In the genomic region with DNA sequence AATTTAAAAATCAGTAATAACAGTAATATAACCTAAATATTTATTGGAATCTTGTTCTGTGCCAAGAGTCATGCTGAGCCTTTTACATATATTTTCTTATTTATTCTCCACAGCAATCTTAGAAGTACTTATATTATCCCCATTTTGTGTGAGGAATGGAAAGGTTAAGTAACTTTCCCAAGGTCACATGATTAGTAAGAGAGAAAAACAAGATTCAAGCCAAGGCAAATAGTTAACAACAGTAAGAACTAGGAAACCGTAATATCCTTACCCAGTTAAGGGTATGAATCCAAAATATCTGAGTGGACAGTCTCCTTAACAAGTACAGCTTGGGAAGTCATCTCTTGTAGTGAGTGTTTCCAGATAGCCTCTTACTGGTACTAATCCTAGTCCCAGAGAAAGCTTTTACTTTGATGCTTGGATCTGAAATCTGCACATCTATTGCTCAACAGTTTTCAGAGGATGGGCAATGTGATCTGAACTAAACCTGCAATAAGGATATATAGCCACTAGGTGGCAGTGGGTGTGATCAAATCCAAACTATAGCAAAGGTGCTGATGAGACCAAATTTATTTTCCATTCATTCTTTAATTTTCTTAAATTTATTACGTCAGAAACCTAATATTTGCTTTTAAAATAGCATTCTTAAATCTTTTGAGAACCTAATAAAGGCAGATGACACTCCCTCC, we compare ENCODE assay signal across 12 cellular contexts. TPM values are rescaled to one million over a fixed set of nuclear protein-coding genes. Genes with fewer than 3 reads are reported as not detected.
DNase-seq lines count a peak whose midpoint lies in the region; ATAC-seq and TF ChIP-seq lines count a peak whose summit lies in the region.
"Had no signal": no experiment of that assay in that cellular context is flagged by ENCODE, and none has a peak within 500 bp of the region (broad histone marks: within the 10 kb centered on the region; RNA-seq: fewer than 3 reads in every experiment).

No MANE protein-coding gene starts in this region.

- H3K4me2 ChIP-seq in GM23338 = no peak overlapping the region

- H3K79me2 ChIP-seq in GM23338 (replicated peaks; ENCODE audit: insufficient read depth) = no peaks in the 10 kb centered on the region

- ATAC-seq in GM23338 (no peak), HG02610 (IDR thresholded peaks at IDR 0.05; ENCODE audit: unreplicated experiment) (no peak), HG03196 (IDR thresholded peaks at IDR 0.05; ENCODE audit: unreplicated experiment) (no peak), left cardiac atrium (no peak)
- no peak for ATAC-seq in effector memory CD8-positive, alpha-beta T cell (replicated peaks)

- no peaks in the 10 kb centered on the region for H3K4me1 Mint-ChIP-seq in GM23338
- no peaks in the 10 kb centered on the region for H3K4me1 Mint-ChIP-seq in effector memory CD8-positive, alpha-beta T cell (ENCODE audit: low read depth in 2 of 2)

- no peak overlapping the region for H3K4me3 Mint-ChIP-seq in GM23338
- no peak overlapping the region for H3K4me3 Mint-ChIP-seq in effector memory CD8-positive, alpha-beta T cell

- H3K27me3 ChIP-seq in GM23338 (ENCODE audit: insufficient read depth) = no peaks in the 10 kb centered on the region

- H3K4me1 ChIP-seq in GM23338 (ENCODE audit: insufficient read depth) = no peaks in the 10 kb centered on the region
- H3K4me1 ChIP-seq: Caco-2, prostate gland had no signal

- no peaks in the 10 kb centered on the region for H3F3A ChIP-seq in GM23338 (replicated peaks; ENCODE audit: low read depth)

- peaks cover 46% of the 10 kb centered on the region for H3K36me3 Mint-ChIP-seq in GM23338 (ENCODE audit: low read depth)
- H3K36me3 Mint-ChIP-seq in effector memory CD8-positive, alpha-beta T cell (ENCODE audit: insufficient read depth) = no peaks in the 10 kb centered on the region

- DNase-seq in AG10803 (ENCODE audit: low read depth) = no peak
- DNase-seq in GM23338 (ENCODE audit: low spot score) = peak; percentile 20
- peak; percentile 57 for DNase-seq in SK-MEL-5 (ENCODE audit: low read depth, low spot score)
- DNase-seq in iPS-NIHi7 (ENCODE audit: extremely low spot score) = peak; percentile 43
- no peak for DNase-seq in effector memory CD8-positive, alpha-beta T cell
- DNase-seq in left cardiac atrium = no peak
- DNase-seq: activated CD4-positive, CD25-positive, alpha-beta regulatory T cell; Caco-2; central memory CD4-positive, alpha-beta T cell had no signal

- no peak overlapping the region for H3K27ac Mint-ChIP-seq in GM23338
- no peak overlapping the region for H3K27ac Mint-ChIP-seq in effector memory CD8-positive, alpha-beta T cell

- intact Hi-C loops in left cardiac atrium (cut with DNase I) = no loop called here

- H3K27ac ChIP-seq in GM23338 (ENCODE audit: low read depth) = no peak overlapping the region
- H3K27ac ChIP-seq: prostate gland had no signal

- H3K9me3 Mint-ChIP-seq in GM23338 = peaks cover 100% of the 10 kb centered on the region
- peaks cover 6 to 15% of the 10 kb centered on the region in 2 donors for H3K9me3 Mint-ChIP-seq in effector memory CD8-positive, alpha-beta T cell

- H2AFZ ChIP-seq in GM23338 = no peak overlapping the region

- TF ChIP-seq CTCF in AG10803 (conservative IDR thresholded peaks at IDR 0.05; ENCODE audit: low read length) (peak; percentile 23; the same call in 1 of the 2 replicates), GM23338 (conservative IDR thresholded peaks at IDR 0.05; ENCODE audit: low read depth in 2 of 2) (peak; percentile 19 to 61; a peak in 3 of 4 replicates)

- no peaks in the 10 kb centered on the region for H3K36me3 ChIP-seq in GM23338 (ENCODE audit: insufficient read depth)
- H3K36me3 ChIP-seq: prostate gland had no signal

- no peaks in the 10 kb centered on the region for H4K20me1 ChIP-seq in GM23338 (replicated peaks; ENCODE audit: insufficient read depth)

- H3K27me3 Mint-ChIP-seq in GM23338 (ENCODE audit: insufficient read depth, low read depth, poor library complexity) = peaks cover 12% of the 10 kb centered on the region
- H3K27me3 Mint-ChIP-seq in effector memory CD8-positive, alpha-beta T cell = no peaks in the 10 kb centered on the region

- H3K4me3 ChIP-seq in AG10803 (ENCODE audit: low read length) (no peak overlapping the region), GM23338 (no peak overlapping the region)
- H3K4me3 ChIP-seq: prostate gland had no signal

- in situ Hi-C loops in SK-MEL-5 (cut with HindIII; ENCODE audit: low pct_unique_long_range_greater_than_20kb, low sequenced_read_pairs) = no loop called here

- no peaks in the 10 kb centered on the region for H3K9me2 ChIP-seq in GM23338 (ENCODE audit: insufficient read depth)

TF ChIP-seq in GM23338, 12 proteins besides CTCF, POLR2A, EP300 and RAD21 (continues in another document):
- TF ChIP-seq JUNB (IDR thresholded peaks at IDR 0.05; ENCODE audit: unreplicated experiment) = no peak
- no peak for TF ChIP-seq EZH2 (IDR thresholded peaks at IDR 0.05; ENCODE audit: low read depth, unreplicated experiment)
- TF ChIP-seq EZH2phosphoT487 (IDR thresholded peaks at IDR 0.05; ENCODE audit: unreplicated experiment) = no peak
- no peak for TF ChIP-seq ZNF331 (CRISPR knock-in tag; IDR thresholded peaks at IDR 0.05; ENCODE audit: low read depth)
- TF ChIP-seq CREB1 (CRISPR knock-in tag; IDR thresholded peaks at IDR 0.05; ENCODE audit: low read depth) = no peak
- TF ChIP-seq, protein P1, sequence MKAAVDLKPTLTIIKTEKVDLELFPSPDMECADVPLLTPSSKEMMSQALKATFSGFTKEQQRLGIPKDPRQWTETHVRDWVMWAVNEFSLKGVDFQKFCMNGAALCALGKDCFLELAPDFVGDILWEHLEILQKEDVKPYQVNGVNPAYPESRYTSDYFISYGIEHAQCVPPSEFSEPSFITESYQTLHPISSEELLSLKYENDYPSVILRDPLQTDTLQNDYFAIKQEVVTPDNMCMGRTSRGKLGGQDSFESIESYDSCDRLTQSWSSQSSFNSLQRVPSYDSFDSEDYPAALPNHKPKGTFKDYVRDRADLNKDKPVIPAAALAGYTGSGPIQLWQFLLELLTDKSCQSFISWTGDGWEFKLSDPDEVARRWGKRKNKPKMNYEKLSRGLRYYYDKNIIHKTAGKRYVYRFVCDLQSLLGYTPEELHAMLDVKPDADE (IDR thresholded peaks at IDR 0.05) = no peak
- no peak for TF ChIP-seq STAT1 (IDR thresholded peaks at IDR 0.05; ENCODE audit: unreplicated experiment)
- TF ChIP-seq POLR2AphosphoS5 (IDR thresholded peaks at IDR 0.05; ENCODE audit: low read depth) = no peak
- TF ChIP-seq NANOG (IDR thresholded peaks at IDR 0.05; ENCODE audit: borderline replicate concordance) = no peak

RNA-seq across cellular contexts. Expression of a gene that starts 23.3 kb away (rescaled TPM):
- total RNA-seq in GM23338 (2014; rRNA removed; shearing (Covaris generic)) = 0.52 TPM in 1 of 2 replicates, not detected in the other
- not detected in 2 replicates for polyA plus RNA-seq in GM23338 (2016; fragmentation: Nextera tagmentation; extraction: Ambion mirVana)
- not detected in 2 replicates for total RNA-seq in SK-MEL-5 (2014; rRNA removed; shearing (Covaris generic))
- not detected in 2 replicates for polyA plus RNA-seq in SK-MEL-5 (2015; cell fraction: cytosol; rRNA removed)
- not detected in 2 replicates for polyA plus RNA-seq in SK-MEL-5 (2015; cell fraction: nucleus; rRNA removed)
- under 1 TPM; 0.26 to 0.62 TPM for total RNA-seq in left cardiac atrium

Comparison
In these comparisons a context has a peak if more than half of its experiments do, and no peak if none do; other contexts are left out.
1. DNase-seq: peak in GM23338 (single experiment), SK-MEL-5 (single experiment) and iPS-NIHi7 (single experiment); none in AG10803 (single experiment), effector memory CD8-positive, alpha-beta T cell (0 of 3) and left cardiac atrium (single experiment).